10 cellular contexts compared by ENCODE assay signal in genomic region chr4:110164856-110165255, GRCh38. TPM values are rescaled to one million over a fixed set of nuclear protein-coding genes. Genes with fewer than 3 reads are reported as not detected.
A peak's percentile ranks its signal among the peaks of the same experiment; 100 is the strongest.
DNase-seq lines count a peak whose midpoint lies in the region; ATAC-seq and TF ChIP-seq lines count a peak whose summit lies in the region.
"Had no signal": no experiment of that assay in that cellular context is flagged by ENCODE, and none has a peak within 500 bp of the region (broad histone marks: within the 10 kb centered on the region; RNA-seq: fewer than 3 reads in every experiment).

No MANE protein-coding gene starts in this region.

- intact Hi-C loops in PC-9 (cut with micrococcal nuclease; ENCODE audit: unreplicated experiment): loop anchor here (2.0 kb wide), 3 partner anchors 32 to 74 kb away; no protein-coding TSS in a partner anchor

- H3K9me2 ChIP-seq in PC-9 (ENCODE audit: insufficient read depth): no peaks in the 10 kb centered on the region

- peaks cover 2% of the 10 kb centered on the region; the same call in 1 of the 2 replicates for H3K79me2 ChIP-seq in PC-9 (ENCODE audit: low read depth)

- BruUV-seq in PC-9 (replicated peaks; lab: Mats Ljungman, UMichigan): no TSS peak

- H3K27ac Mint-ChIP-seq in effector memory CD8-positive, alpha-beta T cell: peak overlapping the region; percentile 49 to 91
- H3K27ac Mint-ChIP-seq in stimulated activated effector memory CD8-positive, alpha-beta T cell treated with anti-CD3 and anti-CD28 coated beads, Interleukin-12 subunit alpha, Interleukin-12 subunit beta, amount 100 ng/mL, for 72 hours: peak overlapping the region; percentile 91

- no peaks in the 10 kb centered on the region for H3K9me3 ChIP-seq in PC-9 (ENCODE audit: insufficient read depth, low read depth)
- H3K9me3 ChIP-seq: neutrophil, testis had no signal

- peaks cover 63% of the 10 kb centered on the region for H3K4me1 ChIP-seq in PC-9 (replicated peaks; ENCODE audit: insufficient read depth)
- H3K4me1 ChIP-seq: testis had no signal

- DNase-seq in activated CD8-positive, alpha-beta memory T cell treated with anti-CD3 and anti-CD28 coated beads, Interleukin-2, amount 50 U/mL, for 4 hours: peak; percentile 25
- no peak for DNase-seq in activated CD8-positive, alpha-beta memory T cell treated with anti-CD3 and anti-CD28 coated beads, Interleukin-2, amount 50 U/mL, for 48 hours
- DNase-seq in PC-9: peak in 1 of 2 experiments; percentile 83
- DNase-seq in effector memory CD8-positive, alpha-beta T cell: no peak
- no peak for DNase-seq in stimulated activated effector memory CD8-positive, alpha-beta T cell treated with anti-CD3 and anti-CD28 coated beads, Interleukin-12 subunit alpha, Interleukin-12 subunit beta, amount 100 ng/mL, for 72 hours (ENCODE audit: low spot score in 2 of 2)
- DNase-seq in activated effector memory CD4-positive, alpha-beta T cell treated with Interleukin-2 at 50 U/mL for 16 hours: no peak
- DNase-seq: testis had no signal

- peak overlapping the region; percentile 61 for H3K4me2 ChIP-seq in PC-9

- peaks cover 19 to 23% of the 10 kb centered on the region in 2 donors for H3K4me1 Mint-ChIP-seq in effector memory CD8-positive, alpha-beta T cell (ENCODE audit: low read depth in 2 of 2)
- H3K4me1 Mint-ChIP-seq in stimulated activated effector memory CD8-positive, alpha-beta T cell treated with anti-CD3 and anti-CD28 coated beads, Interleukin-12 subunit alpha, Interleukin-12 subunit beta, amount 100 ng/mL, for 72 hours: peaks cover 26% of the 10 kb centered on the region

- no peak overlapping the region for H2AFZ ChIP-seq in PC-9

- H3K27me3 Mint-ChIP-seq in effector memory CD8-positive, alpha-beta T cell: no peaks in the 10 kb centered on the region

- no peaks in the 10 kb centered on the region for H3K36me3 Mint-ChIP-seq in effector memory CD8-positive, alpha-beta T cell (ENCODE audit: insufficient read depth)
- H3K36me3 Mint-ChIP-seq in stimulated activated effector memory CD8-positive, alpha-beta T cell treated with anti-CD3 and anti-CD28 coated beads, Interleukin-12 subunit alpha, Interleukin-12 subunit beta, amount 100 ng/mL, for 72 hours: peaks cover 5% of the 10 kb centered on the region

- H3K4me3 ChIP-seq in PC-9: no peak overlapping the region
- H3K4me3 ChIP-seq: testis had no signal

- CTCF ChIA-PET in PC-9 (lab: Charles Lee): no interaction called here

- peaks cover 39% of the 10 kb centered on the region for H3F3A ChIP-seq in PC-9 (ENCODE audit: insufficient read depth, low read depth)

- no peaks in the 10 kb centered on the region for H3K9me3 Mint-ChIP-seq in effector memory CD8-positive, alpha-beta T cell
- no peaks in the 10 kb centered on the region for H3K9me3 Mint-ChIP-seq in stimulated activated effector memory CD8-positive, alpha-beta T cell treated with anti-CD3 and anti-CD28 coated beads, Interleukin-12 subunit alpha, Interleukin-12 subunit beta, amount 100 ng/mL, for 72 hours

- TF ChIP-seq CTCF in PC-9 (conservative IDR thresholded peaks at IDR 0.05): no peak

- H3K27me3 ChIP-seq in PC-9 (ENCODE audit: insufficient read depth, low read depth): no peaks in the 10 kb centered on the region
- H3K27me3 ChIP-seq: neutrophil, testis had no signal

- peak overlapping the region; percentile 33 to 66 for H3K4me3 Mint-ChIP-seq in effector memory CD8-positive, alpha-beta T cell
- H3K4me3 Mint-ChIP-seq in stimulated activated effector memory CD8-positive, alpha-beta T cell treated with anti-CD3 and anti-CD28 coated beads, Interleukin-12 subunit alpha, Interleukin-12 subunit beta, amount 100 ng/mL, for 72 hours: peak overlapping the region; percentile 42

- ATAC-seq in effector memory CD8-positive, alpha-beta T cell (replicated peaks): peak; percentile 54
- ATAC-seq in stimulated activated effector memory CD8-positive, alpha-beta T cell treated with anti-CD3 and anti-CD28 coated beads, Interleukin-12 subunit alpha, Interleukin-12 subunit beta, amount 100 ng/mL, for 72 hours: peak; percentile 47
- ATAC-seq in HG02884 (IDR thresholded peaks at IDR 0.05; ENCODE audit: unreplicated experiment) (no peak), GM21619 (IDR thresholded peaks at IDR 0.05; ENCODE audit: unreplicated experiment) (no peak)

- POLR2A ChIA-PET in PC-9 (lab: Charles Lee; ENCODE audit: unreplicated experiment): no interaction called here

- peak overlapping the region; percentile 98 for H3K27ac ChIP-seq in PC-9
- H3K27ac ChIP-seq: neutrophil, testis had no signal

- H3K36me3 ChIP-seq in PC-9 (ENCODE audit: low read depth): no peaks in the 10 kb centered on the region
- H3K36me3 ChIP-seq: neutrophil had no signal

- H4K20me1 ChIP-seq in PC-9 (ENCODE audit: insufficient read depth): no peaks in the 10 kb centered on the region

RNA-seq across cellular contexts. Expression of gene ELOVL6, which starts 33.6 kb away (rescaled TPM):
- 13.2 and 25.3 TPM in 2 replicates for total RNA-seq in PC-9 (2021)

Comparison
In these comparisons a context has a peak if more than half of its experiments do, and no peak if none do; other contexts are left out.
1. ATAC-seq: peak in effector memory CD8-positive, alpha-beta T cell (single experiment) and stimulated activated effector memory CD8-positive, alpha-beta T cell treated with anti-CD3 and anti-CD28 coated beads, Interleukin-12 subunit alpha, Interleukin-12 subunit beta, amount 100 ng/mL, for 72 hours (single experiment); none in HG02884 (single experiment) and GM21619 (single experiment).